Comparison of ENCODE assay signal across 8 cellular contexts in genomic region chr1:24364975-24365678, GRCh38. TPM values are rescaled to one million over a fixed set of nuclear protein-coding genes. Genes with fewer than 3 reads are reported as not detected.
DNase-seq lines count a peak whose midpoint lies in the region; ATAC-seq, FAIRE-seq and TF ChIP-seq lines count a peak whose summit lies in the region.

No MANE protein-coding gene starts in this region.

- TF ChIP-seq POLR2A in GM12878 (IDR thresholded peaks at IDR 0.05; ENCODE audit: low read depth, low read length) = no peak

- no peak for TF ChIP-seq RAD21 in GM12878 (IDR thresholded peaks at IDR 0.05; ENCODE audit: insufficient read depth, low read depth, low read length)

- peaks cover 45% of the 10 kb centered on the region for H3K4me1 ChIP-seq in ACC112 (ENCODE audit: control insufficient read depth, insufficient read depth, low read length, unreplicated experiment)
- peaks cover 11% of the 10 kb centered on the region; the same call in 1 of the 2 replicates for H3K4me1 ChIP-seq in GM12878 (ENCODE audit: control insufficient read depth, insufficient read depth, low read length)
- H3K4me1 ChIP-seq in neuronal stem cell (ENCODE audit: control insufficient read depth in 2 of 2, insufficient read depth in 1 of 2, low read depth in 1 of 2, low read length in 2 of 2) = peaks cover 0 to 15% of the 10 kb centered on the region in 2 donors

- H3K36me3 ChIP-seq in ACC112 (ENCODE audit: insufficient read depth, low read length) = no peaks in the 10 kb centered on the region
- H3K36me3 ChIP-seq in GM12878 (ENCODE audit: control insufficient read depth in 2 of 2, insufficient read depth in 2 of 2, low read length in 1 of 2) = no peaks in the 10 kb centered on the region
- H3K36me3 ChIP-seq in neuronal stem cell (replicated peaks in 1 of 2; ENCODE audit: control insufficient read depth in 2 of 2, insufficient read depth in 2 of 2, low read length in 2 of 2) = no peaks in the 10 kb centered on the region

- WGBS in GM12878 (ENCODE audit: insufficient coverage, insufficient replicate concordance, low lambda C conversion rate, missing lambda C conversion rate) = 51% methylated on average over 11 of the region's 11 CpGs
- WGBS in neuronal stem cell (ENCODE audit: extremely low coverage in 2 of 2, insufficient read length in 2 of 2, insufficient replicate concordance in 1 of 2), 2 donors = no CpG with 5 or more reads among the region's 11 CpGs

- no peak overlapping the region for H3K4me3 ChIP-seq in ACC112 (ENCODE audit: low read depth, low read length)
- no peak overlapping the region for H3K4me3 ChIP-seq in GM12878
- peak overlapping the region in 1 of 2 donors; percentile 0 for H3K4me3 ChIP-seq in neuronal stem cell (ENCODE audit: low read length in 2 of 2)

- SMC1A ChIA-PET in GM12878 (lab: Charles Lee; ENCODE audit: uncharacterized antibody, unreplicated experiment) = no interaction called here

- H3K4me2 ChIP-seq in GM12878 (ENCODE audit: control insufficient read depth, insufficient read depth) (no peak overlapping the region; the same call in 1 of the 2 replicates), neuronal stem cell (ENCODE audit: insufficient read depth, low read length, poor library complexity, severe bottlenecking) (no peak overlapping the region)

- FAIRE-seq in GM12878 (lab: Jason Lieb, UNC) = no peak

- peak; percentile 64 for DNase-seq in NCI-H69 (lab: John Stamatoyannopoulos, UW)
- DNase-seq in GM12878 (ENCODE audit: low read depth, low spot score) = peak; percentile 33
- DNase-seq in neuronal stem cell (ENCODE audit: low spot score) = no peak
- DNase-seq in DMS153 (lab: John Stamatoyannopoulos, UW) = no peak
- DNase-seq in activated effector memory CD4-positive, alpha-beta T cell treated with Interleukin-2 at 50 U/mL for 16 hours = no peak
- DNase-seq in KBM-7 = no peak

- H2AK5ac ChIP-seq in neuronal stem cell (ENCODE audit: low read depth, low read length) = no peak overlapping the region

- H3K9me3 ChIP-seq in GM12878 (replicated peaks; ENCODE audit: control insufficient read depth, insufficient read depth, low read length) = no peaks in the 10 kb centered on the region
- no peaks in the 10 kb centered on the region for H3K9me3 ChIP-seq in neuronal stem cell (replicated peaks in 1 of 2; ENCODE audit: control insufficient read depth in 2 of 2, insufficient read depth in 1 of 2, low read depth in 1 of 2, low read length in 2 of 2)

- in situ Hi-C loops in GM12878 (cut with MboI) (no loop called here), KBM-7 (cut with MboI; ENCODE audit: low pct_unique_long_range_greater_than_20kb, low sequenced_read_pairs) (no loop called here)

- no peak overlapping the region for H3K14ac ChIP-seq in neuronal stem cell (ENCODE audit: low read length)

- RAD21 ChIA-PET in GM12878 (lab: Charles Lee; ENCODE audit: unreplicated experiment) = no interaction called here

- CTCF ChIA-PET in GM12878 (lab: Yijun Ruan, JAX) = interaction anchor here (0.6 to 1.0 kb wide), 2 partner anchors 26 to 454 kb away, joined by 3 read pairs; no protein-coding TSS in a partner anchor

- no peaks in the 10 kb centered on the region for H4K20me1 ChIP-seq in GM12878 (ENCODE audit: control insufficient read depth, insufficient read depth)

- H3K18ac ChIP-seq in neuronal stem cell (ENCODE audit: low read length) = peak overlapping the region; percentile 9

- H3K79me1 ChIP-seq in neuronal stem cell (ENCODE audit: low read depth, low read length) = no peaks in the 10 kb centered on the region

- no peak overlapping the region for H2BK120ac ChIP-seq in neuronal stem cell (ENCODE audit: low read depth, low read length)

- H2BK15ac ChIP-seq in neuronal stem cell (ENCODE audit: low read length) = no peak overlapping the region

- H3K4ac ChIP-seq in neuronal stem cell (ENCODE audit: low read length) = no peak overlapping the region

- no peak for TF ChIP-seq CTCF in GM12878 (IDR thresholded peaks at IDR 0.05 in 2 of 3, conservative IDR thresholded peaks at IDR 0.05 in 1 of 3; ENCODE audit: control insufficient read depth in 2 of 3, extremely low read depth in 1 of 3, insufficient read depth in 1 of 3, low read depth in 3 of 3, low read length in 3 of 3)

- no TSS peak for BruUV-seq in GM12878 (replicated peaks; lab: Mats Ljungman, UMichigan)

- no peak overlapping the region for H2BK5ac ChIP-seq in neuronal stem cell (ENCODE audit: low read length)

- TF ChIP-seq EP300 in GM12878 (IDR thresholded peaks at IDR 0.05; ENCODE audit: borderline replicate concordance in 1 of 2, control insufficient read depth in 1 of 2, low read depth in 2 of 2, low read length in 2 of 2) = no peak

- H3K79me2 ChIP-seq in ACC112 (ENCODE audit: control insufficient read depth, insufficient read depth, low read length, unreplicated experiment) (no peaks in the 10 kb centered on the region), GM12878 (ENCODE audit: control insufficient read depth, insufficient read depth, low read length) (no peaks in the 10 kb centered on the region)

- intact Hi-C loops in GM12878 (cut with micrococcal nuclease; ENCODE audit: unreplicated experiment) = no loop called here

- no peak overlapping the region for H3K9ac ChIP-seq in GM12878 (ENCODE audit: control insufficient read depth, insufficient read depth, low read length)
- no peak overlapping the region for H3K9ac ChIP-seq in neuronal stem cell (ENCODE audit: low read depth, low read length, poor library complexity)

- H2AFZ ChIP-seq in ACC112 (ENCODE audit: low read length, unreplicated experiment) = no peak overlapping the region
- H2AFZ ChIP-seq in GM12878 (ENCODE audit: control insufficient read depth, low read depth, low read length) = no peak overlapping the region
- H2AFZ ChIP-seq in neuronal stem cell (ENCODE audit: low read length) = no peak overlapping the region

- no peak overlapping the region for H3K23ac ChIP-seq in neuronal stem cell (ENCODE audit: low read depth, low read length, poor library complexity)

- no peak overlapping the region for H4K91ac ChIP-seq in neuronal stem cell (ENCODE audit: low read depth, low read length, poor library complexity)

- H4K8ac ChIP-seq in neuronal stem cell (ENCODE audit: low read depth, low read length) = no peak overlapping the region

- no peaks in the 10 kb centered on the region for H3K27me3 ChIP-seq in ACC112 (ENCODE audit: insufficient read depth, low read length)
- H3K27me3 ChIP-seq in GM12878 (replicated peaks in 1 of 2; ENCODE audit: control insufficient read depth in 2 of 2, insufficient read depth in 2 of 2, low read length in 1 of 2) = no peaks in the 10 kb centered on the region
- H3K27me3 ChIP-seq in neuronal stem cell (ENCODE audit: control insufficient read depth in 3 of 3, insufficient read depth in 3 of 3, low read depth in 1 of 3, low read length in 3 of 3) = peaks cover 0 to 7% (median 0%) of the 10 kb centered on the region in 3 experiments

- POLR2A ChIA-PET in GM12878 (lab: Charles Lee) = no interaction called here

- H2BK12ac ChIP-seq in neuronal stem cell (ENCODE audit: low read length) = no peak overlapping the region

- peak overlapping the region; percentile 76 for H3K27ac ChIP-seq in ACC112 (ENCODE audit: low read depth, low read length)
- H3K27ac ChIP-seq in GM12878 (ENCODE audit: control insufficient read depth, insufficient read depth) = no peak overlapping the region
- H3K27ac ChIP-seq in neuronal stem cell (replicated peaks; ENCODE audit: low read length) = peak overlapping the region; percentile 22

- ATAC-seq in GM18868 (IDR thresholded peaks at IDR 0.05; ENCODE audit: unreplicated experiment) = peak; percentile 72
- ATAC-seq in GM12878 = peak; percentile 67

RNA-seq across cellular contexts. Expression of gene GRHL3, which starts 46.0 kb away (rescaled TPM):
- 0.25 TPM in 1 of 2 replicates, not detected in the other for total RNA-seq in GM12878 (2013; cell fraction: nucleolus; rRNA removed)
- total RNA-seq in GM12878 (2014; rRNA removed) = 0.11 and 0.17 TPM in 2 replicates
- total RNA-seq in GM12878 (2014; rRNA removed; fragmentation: Illumina TruSeq; extraction: Trizol) = 0.14 and 0.27 TPM in 2 replicates
- total RNA-seq in GM12878 (2021) = 0.51 TPM in 2 replicates
- 0.17 TPM for polyA plus RNA-seq in GM12878 (2011; ENCODE audit: low read depth)
- 0.18 TPM in 1 of 2 replicates, not detected in the other for polyA plus RNA-seq in GM12878 (2011; rRNA removed)
- 0.13 TPM in 2 replicates for polyA plus RNA-seq in GM12878 (2011; cell fraction: cytosol; rRNA removed)
- 0.44 and 0.48 TPM in 2 replicates for polyA plus RNA-seq in GM12878 (2011; cell fraction: nucleus; rRNA removed)
- polyA plus RNA-seq in GM12878 (2012) = 0.27 and 0.41 TPM in 2 replicates
- polyA plus RNA-seq in GM12878 (2014; fragmentation: Illumina TruSeq; extraction: Trizol) = 0.41 TPM in 1 of 2 replicates, not detected in the other
- under 1 TPM; 0.07 to 0.21 TPM for polyA plus RNA-seq in GM12878 (2014; fragmentation: Nextera tagmentation; extraction: Ambion mirVana)
- 0.13 and 0.56 TPM in 2 replicates for polyA plus RNA-seq in GM12878 (2014; rRNA removed)
- under 1 TPM; 0.70 to 0.87 TPM for polyA plus RNA-seq in GM12878 (2016; fragmentation: Nextera tagmentation; extraction: Ambion mirVana)
- not detected in 2 replicates for polyA minus RNA-seq in GM12878 (2011; rRNA and poly(A)+ RNA removed)
- polyA minus RNA-seq in GM12878 (2011; cell fraction: cytosol; rRNA and poly(A)+ RNA removed) = not detected in 2 replicates
- polyA minus RNA-seq in GM12878 (2011; cell fraction: nucleus; rRNA and poly(A)+ RNA removed) = not detected in 2 replicates
- 0.54 TPM for polyA plus RNA-seq in neuronal stem cell (2013, experiment 1 of 2)
- 0.50 TPM for polyA plus RNA-seq in neuronal stem cell (2013, experiment 2 of 2)

RNA-seq across cellular contexts. Expression of gene STPG1, which starts 48.5 kb away (rescaled TPM):
- total RNA-seq in GM12878 (2013; cell fraction: nucleolus; rRNA removed) = 1.2 and 1.7 TPM in 2 replicates
- total RNA-seq in GM12878 (2014; rRNA removed) (0.05 and 0.28 TPM in 2 replicates), GM12878 (2014; rRNA removed; fragmentation: Illumina TruSeq; extraction: Trizol) (0.22 and 0.69 TPM in 2 replicates), GM12878 (2021) (0.13 and 0.36 TPM in 2 replicates)
- polyA plus RNA-seq in GM12878 (2011; ENCODE audit: low read depth) = 2.6 TPM
- polyA plus RNA-seq in GM12878 (2011; rRNA removed) (1.6 TPM in 2 replicates), GM12878 (2014; fragmentation: Illumina TruSeq; extraction: Trizol) (0.17 and 0.71 TPM in 2 replicates), GM12878 (2014; fragmentation: Nextera tagmentation; extraction: Ambion mirVana) (under 1 TPM; 0.35 to 0.76 TPM), GM12878 (2014; rRNA removed) (0.29 and 0.81 TPM in 2 replicates), GM12878 (2016; fragmentation: Nextera tagmentation; extraction: Ambion mirVana) (1 to 10 TPM; 1.5 to 2.6 TPM)
- 0.70 and 0.78 TPM in 2 replicates for polyA plus RNA-seq in GM12878 (2011; cell fraction: cytosol; rRNA removed)
- polyA plus RNA-seq in GM12878 (2011; cell fraction: nucleus; rRNA removed) = 0.52 and 1.3 TPM in 2 replicates
- 2.1 and 2.6 TPM in 2 replicates for polyA plus RNA-seq in GM12878 (2012)
- 0.46 and 1.9 TPM in 2 replicates for polyA minus RNA-seq in GM12878 (2011; rRNA and poly(A)+ RNA removed)
- polyA minus RNA-seq in GM12878 (2011; cell fraction: cytosol; rRNA and poly(A)+ RNA removed) = 1.2 TPM in 1 of 2 replicates, not detected in the other
- 1.1 and 1.7 TPM in 2 replicates for polyA minus RNA-seq in GM12878 (2011; cell fraction: nucleus; rRNA and poly(A)+ RNA removed)
- polyA plus RNA-seq in neuronal stem cell (2013, experiment 1 of 2) = 12.5 TPM
- polyA plus RNA-seq in neuronal stem cell (2013, experiment 2 of 2) = 12.2 TPM

RNA-seq across cellular contexts. Expression of gene NIPAL3, which starts 50.5 kb away (rescaled TPM):
- total RNA-seq in GM12878 (2013; cell fraction: nucleolus; rRNA removed) = 42.4 and 44.7 TPM in 2 replicates
- total RNA-seq in GM12878 (2014; rRNA removed) = 4.7 and 6.0 TPM in 2 replicates
- 3.1 and 3.6 TPM in 2 replicates for total RNA-seq in GM12878 (2014; rRNA removed; fragmentation: Illumina TruSeq; extraction: Trizol)
- total RNA-seq in GM12878 (2021) = 5.7 and 6.2 TPM in 2 replicates
- polyA plus RNA-seq in GM12878 (2011; ENCODE audit: low read depth) = 7.6 TPM
- 6.6 and 8.9 TPM in 2 replicates for polyA plus RNA-seq in GM12878 (2011; rRNA removed)
- 9.9 TPM in 2 replicates for polyA plus RNA-seq in GM12878 (2011; cell fraction: cytosol; rRNA removed)
- polyA plus RNA-seq in GM12878 (2011; cell fraction: nucleus; rRNA removed) = 6.8 and 8.5 TPM in 2 replicates
- 8.9 and 10.2 TPM in 2 replicates for polyA plus RNA-seq in GM12878 (2012)
- 3.4 and 3.7 TPM in 2 replicates for polyA plus RNA-seq in GM12878 (2014; fragmentation: Illumina TruSeq; extraction: Trizol)
- polyA plus RNA-seq in GM12878 (2014; fragmentation: Nextera tagmentation; extraction: Ambion mirVana) = 1 to 10 TPM; 2.1 TPM
- polyA plus RNA-seq in GM12878 (2014; rRNA removed) = 3.5 and 3.7 TPM in 2 replicates
- polyA plus RNA-seq in GM12878 (2016; fragmentation: Nextera tagmentation; extraction: Ambion mirVana) = 1 to 10 TPM; 8.8 to 9.4 TPM
- 17.8 and 20.5 TPM in 2 replicates for polyA minus RNA-seq in GM12878 (2011; rRNA and poly(A)+ RNA removed)
- 2.0 and 2.9 TPM in 2 replicates for polyA minus RNA-seq in GM12878 (2011; cell fraction: cytosol; rRNA and poly(A)+ RNA removed)
- polyA minus RNA-seq in GM12878 (2011; cell fraction: nucleus; rRNA and poly(A)+ RNA removed) = 6.5 and 10.4 TPM in 2 replicates
- polyA plus RNA-seq in neuronal stem cell (2013, experiment 1 of 2) = 6.6 TPM
- 6.5 TPM for polyA plus RNA-seq in neuronal stem cell (2013, experiment 2 of 2)

Comparison
In these comparisons a context has a peak if more than half of its experiments do, and no peak if none do; other contexts are left out.
1. DNase-seq: peak in NCI-H69 (single experiment) and GM12878 (single experiment); none in neuronal stem cell (single experiment), DMS153 (single experiment), activated effector memory CD4-positive, alpha-beta T cell treated with Interleukin-2 at 50 U/mL for 16 hours (single experiment) and KBM-7 (single experiment).